Comparison of ENCODE assay signal across 8 cellular contexts in the genomic region with DNA sequence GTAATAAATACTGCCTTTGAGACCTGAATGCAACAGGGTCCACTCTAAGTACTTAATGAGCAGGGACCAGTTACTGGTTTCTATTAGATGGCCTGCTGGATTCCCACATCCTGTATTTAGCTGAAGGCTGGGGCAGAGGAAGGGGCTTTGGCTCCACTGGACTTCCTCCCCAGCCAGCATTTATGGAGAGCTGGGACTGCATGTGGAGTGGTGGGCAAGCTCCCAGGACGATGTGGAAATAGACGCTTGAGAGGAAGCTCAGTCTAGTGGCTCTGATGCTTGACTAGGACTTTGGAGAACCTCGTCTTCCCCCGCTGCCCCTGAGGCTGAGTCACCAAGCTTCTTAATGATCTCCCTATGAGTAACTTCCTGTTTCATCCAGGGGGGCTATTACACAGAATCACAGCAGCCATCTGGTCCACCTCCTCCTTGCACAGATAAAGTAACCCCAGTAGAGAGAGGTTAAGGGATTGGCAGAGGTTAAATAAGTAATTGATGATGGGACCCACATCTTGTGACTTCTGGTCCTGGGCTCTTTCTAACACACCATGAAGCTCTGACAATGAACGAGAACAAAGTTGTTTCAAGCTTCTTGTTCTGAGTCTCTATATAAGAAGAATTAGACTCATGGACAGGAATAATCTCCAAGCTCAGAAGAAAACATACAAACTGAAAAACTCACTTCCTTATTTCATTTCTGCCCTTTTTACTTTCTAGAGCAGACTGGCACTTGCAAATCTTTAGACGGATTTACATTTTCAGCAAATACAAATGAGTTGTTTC.
DNase-seq lines count a peak whose midpoint lies in the region; ATAC-seq and TF ChIP-seq lines count a peak whose summit lies in the region.

No MANE protein-coding gene starts in this region.

- peak; percentile 78 for ATAC-seq in GM18498 (IDR thresholded peaks at IDR 0.05; ENCODE audit: unreplicated experiment)
- ATAC-seq in HG02642 (IDR thresholded peaks at IDR 0.05; ENCODE audit: poor library complexity, unreplicated experiment), result peak; percentile 80
- peak; percentile 52 for ATAC-seq in left lobe of liver

- DNase-seq in AG08395 (ENCODE audit: low spot score) (peak; percentile 91), NCI-H146 (lab: John Stamatoyannopoulos, UW) (peak; percentile 24), astrocyte of the spinal cord (ENCODE audit: low read depth, low spot score) (peak; percentile 98), left lobe of liver (ENCODE audit: low spot score) (no peak), stromal cell of bone marrow (ENCODE audit: low read depth) (peak; percentile 90), NCI-H1092 (lab: John Stamatoyannopoulos, UW) (no peak)

- in situ Hi-C loops in astrocyte of the spinal cord (cut with HindIII; ENCODE audit: low sequenced_read_pairs), result no loop called here

- no peak overlapping the region for H3K4me3 ChIP-seq in astrocyte of the spinal cord (ENCODE audit: low read depth, low read length)

- TF ChIP-seq CTCF in astrocyte of the spinal cord (IDR thresholded peaks at IDR 0.05; ENCODE audit: low read depth, low read length), result no peak

Comparison
In these comparisons a context has a peak if more than half of its experiments do, and no peak if none do; other contexts are left out.
1. DNase-seq: peak in AG08395 (single experiment), NCI-H146 (single experiment), astrocyte of the spinal cord (single experiment) and stromal cell of bone marrow (single experiment); none in left lobe of liver (single experiment) and NCI-H1092 (single experiment).
2. Peak in every context shown above with its lines, with median percentiles within 50 percentile points of each other: ATAC-seq.